8 cellular contexts compared by ENCODE assay signal in the genomic region with DNA sequence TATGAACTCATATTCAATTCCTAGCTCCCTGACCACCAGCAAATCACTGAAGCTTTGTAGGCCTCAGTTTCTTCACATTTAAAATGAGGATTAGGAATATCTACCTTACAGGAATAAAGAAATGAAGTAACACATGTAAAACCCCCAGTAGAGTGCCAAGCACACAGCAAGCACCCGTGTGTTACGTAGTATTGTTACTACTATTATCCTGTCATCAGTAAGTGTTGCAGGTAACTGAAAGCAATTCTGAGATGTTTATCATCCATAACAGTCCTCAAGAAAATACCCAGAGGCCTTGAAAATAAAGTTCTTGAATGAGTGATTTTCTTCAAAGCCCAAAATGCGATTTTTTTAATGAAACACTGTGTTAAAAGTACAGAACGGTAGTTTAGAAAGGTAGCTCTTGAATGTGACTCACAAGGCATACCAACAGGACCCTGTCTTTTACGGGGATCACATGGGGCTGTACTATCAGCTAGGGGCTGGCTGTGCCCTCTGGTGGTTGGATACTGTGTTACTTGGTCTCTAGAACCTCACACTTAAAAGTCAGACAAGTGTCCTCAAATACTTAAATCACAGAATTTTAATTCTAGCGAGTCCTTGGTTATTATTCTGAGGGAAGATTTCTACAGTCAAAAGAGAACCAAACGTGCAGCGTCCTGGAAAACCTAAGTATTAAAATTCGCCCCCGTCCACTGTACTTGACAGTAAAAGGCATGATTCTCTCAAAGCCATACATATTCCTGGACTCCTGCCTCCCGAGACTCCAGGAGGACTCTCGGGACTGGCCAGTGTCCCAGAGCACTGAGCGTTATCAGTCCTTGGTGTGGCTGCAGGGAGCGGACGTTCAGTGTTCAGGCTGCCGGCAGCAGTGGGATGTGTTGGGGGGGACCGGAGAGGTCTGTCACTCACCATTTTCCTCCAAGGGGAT. TPM values are rescaled to one million over a fixed set of nuclear protein-coding genes. Genes with fewer than 3 reads are reported as not detected.
A peak's percentile ranks its signal among the peaks of the same experiment; 100 is the strongest.
DNase-seq lines count a peak whose midpoint lies in the region; ATAC-seq and TF ChIP-seq lines count a peak whose summit lies in the region.

No MANE protein-coding gene starts in this region.

- no peaks in the 10 kb centered on the region for H3K9me3 ChIP-seq in A673 (ENCODE audit: low read depth, low read length, poor library complexity, severe bottlenecking)

- TF ChIP-seq CTCF in A673 (conservative IDR thresholded peaks at IDR 0.05; ENCODE audit: low read depth, low read length) (peak; percentile 73), activated B cell treated with CpG ODN at 0.5 μM for 24 hours (IDR thresholded peaks at IDR 0.05) (peak; percentile 30)

- peaks cover 9% of the 10 kb centered on the region for H3K36me3 ChIP-seq in A673 (ENCODE audit: insufficient read depth, low read length, poor library complexity, severe bottlenecking)

- H3K9me3 Mint-ChIP-seq in activated B cell treated with CpG ODN at 0.5 μM for 24 hours = no peaks in the 10 kb centered on the region

- DNase-seq in A673 (ENCODE audit: low spot score) (peak; percentile 81), NCI-H2029 treated with DMSO at 0.1 percent for 48 hours (lab: John Stamatoyannopoulos, UW) (peak; percentile 55), activated B cell treated with CpG ODN at 0.5 μM for 24 hours (no peak), cerebellar cortex (ENCODE audit: low spot score) (peak; percentile 85), kidney glomerular epithelial cell (lab: John Stamatoyannopoulos, UW) (peak; percentile 70)
- peak; percentile 77 for DNase-seq in stimulated activated CD4-positive, alpha-beta T cell treated with anti-CD3 and anti-CD28 coated beads, Interleukin-1b, Interleukin-23, amount 100 ng/mL, for 48 hours

- intact Hi-C loops in A673 (cut with micrococcal nuclease; ENCODE audit: unreplicated experiment) (loop anchor here (2.0 to 10.0 kb wide), 2 partner anchors 47 to 193 kb away; partner anchors contain the start of gene RIGI), activated B cell treated with CpG ODN at 0.5 μM for 24 hours (cut with micrococcal nuclease) (loop anchor here (1.0 to 5.0 kb wide), 3 partner anchors 139 to 655 kb away; no protein-coding TSS in a partner anchor)

- peaks cover 31% of the 10 kb centered on the region for H3K36me3 Mint-ChIP-seq in activated B cell treated with CpG ODN at 0.5 μM for 24 hours (ENCODE audit: low read depth)

- ATAC-seq in GM18499 (IDR thresholded peaks at IDR 0.05; ENCODE audit: insufficient read depth, unreplicated experiment) = peak; percentile 90
- peak; percentile 95 for ATAC-seq in HG02973 (IDR thresholded peaks at IDR 0.05; ENCODE audit: unreplicated experiment)
- ATAC-seq in activated B cell treated with CpG ODN at 0.5 μM for 24 hours (ENCODE audit: low read depth) = peak; percentile 80

- TSS peak; percentile 64 for BruUV-seq in A673 (replicated peaks; lab: Mats Ljungman, UMichigan)

- H3K4me1 ChIP-seq in A673 (ENCODE audit: insufficient read depth, low read length, poor library complexity, severe bottlenecking) = peaks cover 15% of the 10 kb centered on the region

- CTCF ChIA-PET in A673 (lab: Charles Lee) = interaction anchor here (0.5 to 1.4 kb wide), 5 partner anchors 14 to 193 kb away, joined by 3 to 29 read pairs (median 5); partner anchors contain the start of gene RIGI
- CTCF ChIA-PET in activated B cell treated with CpG ODN at 0.5 μM for 24 hours (lab: Charles Lee) = interaction anchor here (0.5 to 12.2 kb wide), 19 partner anchors 8 to 597 kb away, joined by 3 to 440 read pairs (median 4); partner anchors contain the start of genes ACO1, RIGI, SMIM27 and TOPORS

- H3K27ac Mint-ChIP-seq in activated B cell treated with CpG ODN at 0.5 μM for 24 hours = peak overlapping the region; percentile 94

- H3K27ac ChIP-seq in A673 (ENCODE audit: low read depth, low read length, poor library complexity, severe bottlenecking) = peak overlapping the region; percentile 79

- POLR2A ChIA-PET in A673 (lab: Charles Lee; ENCODE audit: low non-redundant PET) = no interaction called here
- POLR2A ChIA-PET in activated B cell treated with CpG ODN at 0.5 μM for 24 hours (lab: Charles Lee) = interaction anchor here (0.5 to 2.8 kb wide), 9 partner anchors 14 to 718 kb away, joined by 3 to 36 read pairs (median 5); partner anchors contain the start of genes ACO1, DNAJA1, RIGI and SMIM27

- H3K27me3 Mint-ChIP-seq in activated B cell treated with CpG ODN at 0.5 μM for 24 hours = no peaks in the 10 kb centered on the region

- H3K4me3 ChIP-seq in A673 (ENCODE audit: low read depth, low read length, poor library complexity, severe bottlenecking) = peak overlapping the region; percentile 92

- H3K27me3 ChIP-seq in A673 (replicated peaks; ENCODE audit: insufficient read depth, low read depth, low read length, poor library complexity) = no peaks in the 10 kb centered on the region

- peaks cover 21% of the 10 kb centered on the region for H3K4me1 Mint-ChIP-seq in activated B cell treated with CpG ODN at 0.5 μM for 24 hours

- H3K4me3 Mint-ChIP-seq in activated B cell treated with CpG ODN at 0.5 μM for 24 hours = peak overlapping the region; percentile 99

RNA-seq across cellular contexts. Expression of gene NDUFB6, which starts 0.7 kb away (rescaled TPM):
- 77.5 and 82.6 TPM in 2 replicates for total RNA-seq in A673 (2021)
- 25.8 and 34.4 TPM in 2 replicates for total RNA-seq in activated B cell treated with CpG ODN at 0.5 μM for 24 hours

RNA-seq across cellular contexts. Expression of gene TOPORS, which starts 19.8 kb away (rescaled TPM):
- total RNA-seq in A673 (2021) (25.3 and 26.8 TPM in 2 replicates), activated B cell treated with CpG ODN at 0.5 μM for 24 hours (14.7 and 15.6 TPM in 2 replicates)

RNA-seq across cellular contexts. Expression of gene SMIM27, which starts 20.1 kb away (rescaled TPM):
- total RNA-seq in A673 (2021) = 6.5 and 7.6 TPM in 2 replicates
- total RNA-seq in activated B cell treated with CpG ODN at 0.5 μM for 24 hours = 15.9 and 17.1 TPM in 2 replicates

RNA-seq across cellular contexts. Expression of gene RIGI, which starts 46.2 kb away (rescaled TPM):
- total RNA-seq in A673 (2021) (5.9 and 7.4 TPM in 2 replicates), activated B cell treated with CpG ODN at 0.5 μM for 24 hours (11.3 and 12.3 TPM in 2 replicates)
